Comparison of ENCODE assay signal across 10 cellular contexts in the genomic region with DNA sequence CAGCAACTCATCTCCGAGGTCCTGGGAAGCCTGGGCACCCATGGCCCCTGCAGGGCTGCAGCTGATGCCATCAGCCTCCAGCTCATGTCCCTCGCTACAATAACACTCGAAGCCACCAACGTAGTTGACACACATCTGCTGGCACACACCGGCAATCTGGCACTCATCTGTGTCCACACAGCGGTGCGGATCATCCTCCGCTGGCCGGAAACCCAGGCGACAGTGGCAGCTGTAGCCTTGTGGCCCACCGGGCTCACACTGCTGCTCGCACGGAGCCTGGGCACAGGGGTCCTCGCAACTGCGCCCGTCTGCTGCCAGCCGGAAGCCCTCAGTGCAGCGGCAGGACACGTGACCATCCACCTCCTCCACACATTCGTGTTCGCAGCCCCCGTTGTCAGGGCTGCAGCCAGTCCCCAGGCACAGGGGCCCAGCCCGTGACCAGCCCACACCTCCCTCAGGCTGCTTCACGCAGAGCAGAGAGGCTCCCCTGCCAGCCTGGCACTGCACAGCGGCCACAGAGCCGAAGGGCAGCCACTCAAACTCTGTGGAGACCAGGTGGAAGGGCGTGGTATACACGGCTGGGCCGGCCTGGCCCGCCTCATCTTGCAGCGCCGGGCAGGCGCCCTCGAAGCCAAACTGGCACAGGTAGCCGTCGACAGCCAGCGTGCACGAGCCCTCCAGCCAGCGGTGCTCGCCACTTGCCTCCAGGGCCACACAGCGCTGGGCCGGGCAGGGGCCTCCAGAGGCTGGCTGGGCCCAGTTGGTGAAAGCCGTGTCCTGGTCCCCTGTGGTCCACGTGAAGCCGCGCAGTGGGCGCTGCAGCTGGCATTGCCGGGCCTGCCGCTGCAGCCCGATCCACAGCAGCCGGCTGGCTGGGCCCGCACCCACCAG. TPM values are rescaled to one million over a fixed set of nuclear protein-coding genes. Genes with fewer than 3 reads are reported as not detected.
DNase-seq lines count a peak whose midpoint lies in the region; ATAC-seq and TF ChIP-seq lines count a peak whose summit lies in the region.
"Had no signal": no experiment of that assay in that cellular context is flagged by ENCODE, and none has a peak within 500 bp of the region (broad histone marks: within the 10 kb centered on the region; RNA-seq: fewer than 3 reads in every experiment).

No MANE protein-coding gene starts in this region.

- H3K4me3 ChIP-seq in fibroblast of the aortic adventitia (ENCODE audit: low read depth, low read length): peak overlapping the region; percentile 98
- peak overlapping the region; percentile 65 to 78 for H3K4me3 ChIP-seq in stomach smooth muscle (ENCODE audit: low read length in 2 of 2)

- peak; percentile 33 to 73 for DNase-seq in NCI-H524 (lab: John Stamatoyannopoulos, UW)
- no peak for DNase-seq in NCI-H524 treated with DMSO at 0.1 percent for 48 hours (lab: John Stamatoyannopoulos, UW)
- no peak for DNase-seq in fibroblast of the aortic adventitia (ENCODE audit: low read depth)
- no peak for DNase-seq in H4 (ENCODE audit: low spot score)
- DNase-seq: ACHN; KG1; stimulated activated CD4-positive, alpha-beta T cell treated with anti-CD3 and anti-CD28 coated beads, Interleukin-4, amount 100 ng/mL, for 4 hours had no signal

- no peak for ATAC-seq in GM21423 (IDR thresholded peaks at IDR 0.05; ENCODE audit: unreplicated experiment)

- H3K9me3 ChIP-seq in stomach smooth muscle (ENCODE audit: control insufficient read depth in 2 of 2, low read length in 2 of 2): no peaks in the 10 kb centered on the region

- H3K27ac ChIP-seq in stomach smooth muscle (ENCODE audit: low read length): peak overlapping the region; percentile 82
- H3K27ac ChIP-seq: VCaP had no signal

- peaks cover 61% of the 10 kb centered on the region for H3K4me1 ChIP-seq in stomach smooth muscle (ENCODE audit: control insufficient read depth, insufficient read depth, low read length)

- no peaks in the 10 kb centered on the region for H3K36me3 ChIP-seq in stomach smooth muscle (ENCODE audit: control insufficient read depth in 2 of 2, insufficient read depth in 2 of 2, low read length in 2 of 2)

- TF ChIP-seq CTCF in fibroblast of the aortic adventitia (IDR thresholded peaks at IDR 0.05; ENCODE audit: insufficient read depth, low read length): no peak

- peak overlapping the region; percentile 57 to 72 for H3K9ac ChIP-seq in stomach smooth muscle (ENCODE audit: low read length in 2 of 2)

- no peaks in the 10 kb centered on the region for H3K27me3 ChIP-seq in stomach smooth muscle (ENCODE audit: control insufficient read depth in 1 of 2, insufficient read depth in 2 of 2, low read length in 2 of 2)

RNA-seq across cellular contexts. Expression of gene CD248, which starts 0.7 kb away (rescaled TPM):
- 99.1 and 193 TPM in 2 replicates for total RNA-seq in fibroblast of the aortic adventitia (ENCODE audit: low replicate concordance)
- not detected in 2 replicates for total RNA-seq in H4 (2014; rRNA removed; shearing (Covaris generic))

RNA-seq across cellular contexts. Expression of gene RIN1, which starts 20.1 kb away (rescaled TPM):
- 10.1 and 45.3 TPM in 2 replicates for total RNA-seq in fibroblast of the aortic adventitia (ENCODE audit: low replicate concordance)
- 4.3 and 7.4 TPM in 2 replicates for total RNA-seq in H4 (2014; rRNA removed; shearing (Covaris generic))

RNA-seq across cellular contexts. Expression of gene TMEM151A, which starts 24.5 kb away (rescaled TPM):
- total RNA-seq in fibroblast of the aortic adventitia (ENCODE audit: low replicate concordance): 0.27 and 0.41 TPM in 2 replicates
- 0.08 and 0.10 TPM in 2 replicates for total RNA-seq in H4 (2014; rRNA removed; shearing (Covaris generic))

RNA-seq across cellular contexts. Expression of gene YIF1A, which starts 27.2 kb away (rescaled TPM):
- 35.0 and 119 TPM in 2 replicates for total RNA-seq in fibroblast of the aortic adventitia (ENCODE audit: low replicate concordance)
- total RNA-seq in H4 (2014; rRNA removed; shearing (Covaris generic)): 114 and 120 TPM in 2 replicates

RNA-seq across cellular contexts. Expression of gene BRMS1, which starts 28.7 kb away (rescaled TPM):
- 22.6 and 38.5 TPM in 2 replicates for total RNA-seq in fibroblast of the aortic adventitia (ENCODE audit: low replicate concordance)
- 88.2 and 107 TPM in 2 replicates for total RNA-seq in H4 (2014; rRNA removed; shearing (Covaris generic))

Comparison
In these comparisons a context has a peak if more than half of its experiments do, and no peak if none do; other contexts are left out.
1. DNase-seq: peak in NCI-H524 (2 of 2); none in NCI-H524 treated with DMSO at 0.1 percent for 48 hours (single experiment), fibroblast of the aortic adventitia (single experiment) and H4 (single experiment).
2. RNA of gene CD248, which starts 0.7 kb away (total RNA-seq): 99.1 to 193 TPM in fibroblast of the aortic adventitia; not detected in H4; every median in the first group is over 100 times any median in the second.